ENCODE assay signal across 30 cellular contexts in genomic region chr22:23651676-23652075, GRCh38. TPM values are rescaled to one million over a fixed set of nuclear protein-coding genes. Genes with fewer than 3 reads are reported as not detected.
DNase-seq lines count a peak whose midpoint lies in the region; FAIRE-seq and TF ChIP-seq lines count a peak whose summit lies in the region.
"Had no signal": no experiment of that assay in that cellular context is flagged by ENCODE, and none has a peak within 500 bp of the region (broad histone marks: within the 10 kb centered on the region; RNA-seq: fewer than 3 reads in every experiment).

No MANE protein-coding gene starts in this region.

- no peak overlapping the region for H2BK5ac ChIP-seq in trophoblast cell (ENCODE audit: low read depth, low read length, poor library complexity)

- H3K36me3 ChIP-seq in kidney (ENCODE audit: control insufficient read depth in 1 of 2, insufficient read depth in 2 of 2, low read length in 2 of 2) (peaks cover 8 to 18% of the 10 kb centered on the region in 2 donors), sigmoid colon (peaks cover 0 to 7% (median 1%) of the 10 kb centered on the region in 4 donors), osteoblast (ENCODE audit: insufficient read depth, low read length) (no peaks in the 10 kb centered on the region), neural progenitor cell (no peaks in the 10 kb centered on the region), trophoblast cell (ENCODE audit: control insufficient read depth in 1 of 2, insufficient read depth in 2 of 2, low read length in 2 of 2) (peaks cover 3 to 7% of the 10 kb centered on the region in 2 experiments)

- H3K4me2 ChIP-seq in osteoblast (ENCODE audit: insufficient read depth, low read length) (no peak overlapping the region), neural progenitor cell (no peak overlapping the region), trophoblast cell (ENCODE audit: low read length) (no peak overlapping the region)

- no peak overlapping the region for H2BK120ac ChIP-seq in trophoblast cell (ENCODE audit: insufficient read depth, low read length, poor library complexity)

- H3K23ac ChIP-seq in trophoblast cell (ENCODE audit: low read length), result no peak overlapping the region

- no peak for FAIRE-seq in kidney (lab: Jason Lieb, UNC)
- FAIRE-seq: A204.1, G401.6, GM12878, GM12892, GM18507 had no signal

- H3K4me1 Mint-ChIP-seq in neural progenitor cell, result no peaks in the 10 kb centered on the region
- H3K4me1 Mint-ChIP-seq: CD14-positive monocyte; CD4-positive, alpha-beta memory T cell; CD4-positive, CD25-positive, alpha-beta regulatory T cell; CD8-positive, alpha-beta memory T cell had no signal

- intact Hi-C loops in kidney (cut with DNase I), result no loop called here
- intact Hi-C loops in sigmoid colon (cut with DNase I), result no loop called here

- H3K4me3 Mint-ChIP-seq in neural progenitor cell, result no peak overlapping the region
- H3K4me3 Mint-ChIP-seq: CD14-positive monocyte; CD4-positive, alpha-beta memory T cell; CD4-positive, CD25-positive, alpha-beta regulatory T cell; CD8-positive, alpha-beta memory T cell had no signal

- no peak overlapping the region for H3K27ac Mint-ChIP-seq in neural progenitor cell
- H3K27ac Mint-ChIP-seq: CD8-positive, alpha-beta memory T cell had no signal

- no peaks in the 10 kb centered on the region for H3K9me3 ChIP-seq in kidney (ENCODE audit: control insufficient read depth in 1 of 2, low read length in 2 of 2)
- no peaks in the 10 kb centered on the region for H3K9me3 ChIP-seq in sigmoid colon
- H3K9me3 ChIP-seq in osteoblast (ENCODE audit: low read depth, low read length), result no peaks in the 10 kb centered on the region
- no peaks in the 10 kb centered on the region for H3K9me3 ChIP-seq in neural progenitor cell (ENCODE audit: low read depth)
- H3K9me3 ChIP-seq in trophoblast cell (ENCODE audit: insufficient read depth, low read depth, low read length), result peaks cover 3% of the 10 kb centered on the region

- no peak overlapping the region for H3K4ac ChIP-seq in trophoblast cell (ENCODE audit: low read depth, low read length)

- H3K18ac ChIP-seq in trophoblast cell (ENCODE audit: low read length), result no peak overlapping the region

- no peak overlapping the region for H3K4me3 ChIP-seq in kidney (ENCODE audit: low read length in 2 of 2)
- H3K4me3 ChIP-seq in sigmoid colon, result no peak overlapping the region
- H3K4me3 ChIP-seq in osteoblast (ENCODE audit: insufficient read depth, low read length), result no peak overlapping the region
- no peak overlapping the region for H3K4me3 ChIP-seq in neural progenitor cell
- H3K4me3 ChIP-seq in trophoblast cell (ENCODE audit: low read depth, low read length), result no peak overlapping the region
- H3K4me3 ChIP-seq: GM12878 had no signal

- H4K91ac ChIP-seq in trophoblast cell (ENCODE audit: low read depth, low read length), result no peak overlapping the region

- H3K27ac ChIP-seq in kidney (ENCODE audit: low read depth in 2 of 2, low read length in 2 of 2) (no peak overlapping the region), sigmoid colon (no peak overlapping the region), osteoblast (ENCODE audit: low read depth, low read length) (no peak overlapping the region), neural progenitor cell (no peak overlapping the region), trophoblast cell (ENCODE audit: low read depth, low read length) (no peak overlapping the region)

- in situ Hi-C loops in G401 (cut with HindIII; ENCODE audit: low sequenced_read_pairs), result no loop called here

- H3K14ac ChIP-seq in trophoblast cell (ENCODE audit: low read length), result no peak overlapping the region

- H3K79me2 ChIP-seq in osteoblast (ENCODE audit: insufficient read depth, low read length) (no peaks in the 10 kb centered on the region), neural progenitor cell (ENCODE audit: low read depth) (no peaks in the 10 kb centered on the region), trophoblast cell (ENCODE audit: control insufficient read depth, insufficient read depth, low read length, poor library complexity) (no peaks in the 10 kb centered on the region)

- H4K20me1 ChIP-seq in osteoblast (ENCODE audit: insufficient read depth, low read length) (no peaks in the 10 kb centered on the region), neural progenitor cell (ENCODE audit: low read depth) (no peaks in the 10 kb centered on the region)

- H3K27me3 Mint-ChIP-seq in neural progenitor cell (ENCODE audit: insufficient read depth, low read depth), result peaks cover 8% of the 10 kb centered on the region
- H3K27me3 Mint-ChIP-seq: CD4-positive, alpha-beta memory T cell; CD4-positive, CD25-positive, alpha-beta regulatory T cell had no signal

- TF ChIP-seq EP300 in sigmoid colon (IDR thresholded peaks at IDR 0.05), result no peak

- H4K12ac ChIP-seq in trophoblast cell (ENCODE audit: low read depth, low read length), result no peak overlapping the region

- H3K4me1 ChIP-seq in kidney (ENCODE audit: control insufficient read depth in 1 of 2, insufficient read depth in 1 of 2, low read depth in 1 of 2, low read length in 2 of 2), result no peaks in the 10 kb centered on the region
- no peaks in the 10 kb centered on the region for H3K4me1 ChIP-seq in sigmoid colon
- H3K4me1 ChIP-seq in osteoblast (ENCODE audit: insufficient read depth, low read length), result no peaks in the 10 kb centered on the region
- H3K4me1 ChIP-seq in neural progenitor cell, result no peaks in the 10 kb centered on the region
- H3K4me1 ChIP-seq in trophoblast cell (ENCODE audit: control insufficient read depth in 1 of 2, insufficient read depth in 2 of 2, low read length in 2 of 2), result no peaks in the 10 kb centered on the region

- H3K79me1 ChIP-seq in trophoblast cell (ENCODE audit: low read length), result no peaks in the 10 kb centered on the region

- no peak for TF ChIP-seq CTCF in kidney (IDR thresholded peaks at IDR 0.05; ENCODE audit: borderline replicate concordance, extremely low read depth, insufficient read depth)
- no peak for TF ChIP-seq CTCF in sigmoid colon (IDR thresholded peaks at IDR 0.05)
- TF ChIP-seq CTCF in osteoblast (IDR thresholded peaks at IDR 0.05; ENCODE audit: extremely low read depth, low read depth, low read length), result no peak
- no peak for TF ChIP-seq CTCF in neural progenitor cell (IDR thresholded peaks at IDR 0.05)

- no peak for TF ChIP-seq POLR2A in sigmoid colon (IDR thresholded peaks at IDR 0.05)

- H3K27me3 ChIP-seq in sigmoid colon, result no peaks in the 10 kb centered on the region
- H3K27me3 ChIP-seq in osteoblast (ENCODE audit: insufficient read depth, low read length), result no peaks in the 10 kb centered on the region
- no peaks in the 10 kb centered on the region for H3K27me3 ChIP-seq in neural progenitor cell
- no peaks in the 10 kb centered on the region for H3K27me3 ChIP-seq in trophoblast cell (ENCODE audit: insufficient read depth, low read length)

- H3K9ac ChIP-seq in kidney (ENCODE audit: low read length in 2 of 2) (no peak overlapping the region), neural progenitor cell (no peak overlapping the region), trophoblast cell (ENCODE audit: low read length) (no peak overlapping the region)

- no peaks in the 10 kb centered on the region for H3K9me3 Mint-ChIP-seq in neural progenitor cell
- H3K9me3 Mint-ChIP-seq: CD14-positive monocyte; CD4-positive, alpha-beta memory T cell; CD4-positive, CD25-positive, alpha-beta regulatory T cell; CD8-positive, alpha-beta memory T cell had no signal

- no peak overlapping the region for H2BK12ac ChIP-seq in trophoblast cell (ENCODE audit: low read length)

- WGBS in sigmoid colon, 2 donors, result 94 to 98% methylated on average over 6 of the region's 6 CpGs
- no CpG with 5 or more reads among the region's 6 CpGs for whole genome bisulfite sequencing in trophoblast cell (ENCODE audit: extremely low coverage, insufficient coverage, insufficient read length)

- no peak overlapping the region for H2AK5ac ChIP-seq in trophoblast cell (ENCODE audit: low read length)

- H3F3A ChIP-seq in neural progenitor cell (ENCODE audit: low read depth), result no peaks in the 10 kb centered on the region

- H4K8ac ChIP-seq in trophoblast cell (ENCODE audit: low read depth, low read length), result no peak overlapping the region

- peaks cover 6% of the 10 kb centered on the region for H3K36me3 Mint-ChIP-seq in neural progenitor cell

- DNase-seq in G401 (ENCODE audit: low spot score) (peak; percentile 6), kidney (peak; percentile 39), sigmoid colon (peak; percentile 38), osteoblast (ENCODE audit: insufficient read length, low spot score, missing footprints) (no peak), neural progenitor cell (ENCODE audit: low spot score) (no peak), T1000 (lab: John Stamatoyannopoulos, UW) (no peak), trophoblast cell (no peak)
- DNase-seq: 8988T; ACHN; C1 segment of cervical spinal cord; CD4-positive, alpha-beta memory T cell; CD4-positive, CD25-positive, alpha-beta regulatory T cell; CD8-positive, alpha-beta memory T cell; COR-L47; DMS 273 treated with DMSO at 0.1 percent for 48 hours; DMS153; DMS53; DMS79; DND-41; EL had no signal

- no peak overlapping the region for H2AFZ ChIP-seq in osteoblast (ENCODE audit: low read length)
- no peak overlapping the region for H2AFZ ChIP-seq in neural progenitor cell (replicated peaks)
- H2AFZ ChIP-seq in trophoblast cell (ENCODE audit: insufficient read depth, low read length, poor library complexity), result no peak overlapping the region

RNA-seq across cellular contexts. Expression of gene DRICH1, which starts 19.6 kb away (rescaled TPM):
- total RNA-seq in G401 (2014; rRNA removed; shearing (Covaris generic)), result not detected in 2 replicates
- total RNA-seq in kidney, result 1.1 TPM
- polyA plus RNA-seq in kidney (ENCODE audit: insufficient read depth, low read depth, low replicate concordance), result 1.3 TPM
- total RNA-seq in sigmoid colon, result under 1 TPM in 1 of 4 donors, not detected in 3; 0.83 TPM
- polyA plus RNA-seq in sigmoid colon, result under 1 TPM in 1 of 3 donors, not detected in 2; 0.50 TPM
- 0.29 and 0.36 TPM in 2 replicates for total RNA-seq in osteoblast
- not detected in 2 replicates for total RNA-seq in neural progenitor cell (ENCODE audit: low replicate concordance)
- 0.11 and 0.14 TPM in 2 replicates for polyA plus RNA-seq in trophoblast cell (2013)
- total RNA-seq: CD4-positive, CD25-positive, alpha-beta regulatory T cell; Daoy; GM12878 had no signal
- polyA plus RNA-seq: BJ; CD14-positive monocyte; CD4-positive, alpha-beta memory T cell; CD8-positive, alpha-beta memory T cell; GM12878 had no signal

RNA-seq across cellular contexts. Expression of gene RGL4, which starts 39.1 kb away (rescaled TPM):
- not detected in 2 replicates for total RNA-seq in G401 (2014; rRNA removed; shearing (Covaris generic))
- 0.60 TPM for total RNA-seq in kidney
- polyA plus RNA-seq in kidney (ENCODE audit: insufficient read depth, low read depth, low replicate concordance), result 0.80 TPM
- not detected for total RNA-seq in sigmoid colon
- 1 to 10 TPM; 1.8 to 3.2 (median 2.8) TPM for polyA plus RNA-seq in sigmoid colon
- not detected in 2 replicates for total RNA-seq in osteoblast
- not detected in 2 replicates for total RNA-seq in neural progenitor cell (ENCODE audit: low replicate concordance)
- not detected in 2 replicates for polyA plus RNA-seq in trophoblast cell (2013)
- total RNA-seq: A673, Daoy had no signal
- polyA plus RNA-seq: AG04450, BJ had no signal

Comparison
In these comparisons a context has a peak if more than half of its experiments do, and no peak if none do; other contexts are left out.
1. DNase-seq: peak in G401 (single experiment), kidney (single experiment) and sigmoid colon (single experiment); none in osteoblast (single experiment), neural progenitor cell (single experiment), T1000 (single experiment) and trophoblast cell (0 of 2).